8 cellular contexts compared by ENCODE assay signal in the genomic region with DNA sequence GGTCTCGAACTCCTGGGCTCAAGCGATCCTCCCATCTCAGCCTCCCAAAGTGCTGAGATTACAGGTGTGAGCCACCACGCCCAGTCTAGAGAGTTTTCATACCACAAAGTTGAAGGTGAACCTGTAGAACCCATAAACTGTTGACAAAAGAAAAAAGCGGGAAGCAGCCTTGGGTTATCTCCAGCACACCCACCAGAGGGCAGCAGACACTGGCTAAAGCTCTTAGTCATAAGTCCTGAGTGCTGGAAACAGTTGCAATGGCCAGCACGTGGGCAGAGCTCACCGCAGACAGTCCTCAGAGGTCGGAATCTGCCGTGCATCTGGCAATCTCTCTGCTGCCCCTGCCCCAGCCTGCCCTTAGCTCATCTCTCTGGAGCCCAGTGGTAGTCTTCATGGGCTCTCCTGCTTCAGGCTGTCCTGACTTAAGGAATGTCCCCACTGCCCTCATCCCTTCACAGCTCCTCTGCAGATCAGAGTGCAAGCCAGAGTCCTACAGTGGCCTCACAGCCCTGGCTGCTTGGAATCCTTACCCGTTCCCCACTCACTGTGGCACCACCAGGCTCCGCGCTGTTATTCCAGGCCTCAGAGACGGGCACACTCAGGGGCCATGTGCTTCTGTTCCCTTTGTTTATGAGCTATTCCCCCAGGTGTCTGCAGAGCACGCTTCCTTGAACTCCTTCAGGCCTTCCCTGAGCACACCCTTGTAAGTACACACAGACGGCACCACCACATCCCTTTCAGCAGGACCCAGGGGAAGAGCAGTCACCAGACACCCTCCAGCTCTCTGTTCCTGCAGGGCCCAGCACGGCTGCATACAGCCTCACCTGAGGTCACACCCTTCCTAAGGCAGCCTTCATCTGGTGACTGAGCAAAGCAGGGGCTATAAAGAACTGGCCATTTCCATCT. TPM values are rescaled to one million over a fixed set of nuclear protein-coding genes. Genes with fewer than 3 reads are reported as not detected.
DNase-seq lines count a peak whose midpoint lies in the region; ATAC-seq and TF ChIP-seq lines count a peak whose summit lies in the region.

No MANE protein-coding gene starts in this region.

- H3K4me3 ChIP-seq in upper lobe of left lung, result no peak overlapping the region

- peaks cover 0 to 4% (median 0%) of the 10 kb centered on the region in 7 donors for H3K9me3 Mint-ChIP-seq in CD14-positive monocyte
- H3K9me3 Mint-ChIP-seq in activated naive CD4-positive, alpha-beta T cell treated with anti-CD3 and anti-CD28 coated beads, Interleukin-2, amount 50 U/mL, for 72 hours, result no peaks in the 10 kb centered on the region

- peak overlapping the region in 1 of 7 donors; percentile 67 for H3K27ac Mint-ChIP-seq in CD14-positive monocyte
- peak overlapping the region in 1 of 2 donors; percentile 22 for H3K27ac Mint-ChIP-seq in activated naive CD4-positive, alpha-beta T cell treated with anti-CD3 and anti-CD28 coated beads, Interleukin-2, amount 50 U/mL, for 72 hours

- 37 to 50% methylated on average over 11 to 15 of the region's 15 CpGs for WGBS in upper lobe of left lung, 2 donors

- peaks cover 16% of the 10 kb centered on the region for H3K4me1 Mint-ChIP-seq in CD14-positive monocyte

- DNase-seq in CD14-positive monocyte (ENCODE audit: low spot score) (peak; percentile 85), NCI-H1105 (lab: John Stamatoyannopoulos, UW) (peak; percentile 70), Right ventricle myocardium inferior (ENCODE audit: missing footprints) (peak; percentile 83), posterior cingulate gyrus (peak; percentile 61 to 97 (median 82)), upper lobe of left lung (peak in 1 of 2 donors; percentile 88)
- peak; percentile 79 to 82 for DNase-seq in activated naive CD4-positive, alpha-beta T cell treated with anti-CD3 and anti-CD28 coated beads, Interleukin-2, amount 50 U/mL, for 72 hours (ENCODE audit: low spot score in 2 of 2)

- no peaks in the 10 kb centered on the region for H3K9me3 ChIP-seq in upper lobe of left lung

- no peaks in the 10 kb centered on the region for H3K36me3 ChIP-seq in upper lobe of left lung

- ATAC-seq in GM21576 (IDR thresholded peaks at IDR 0.05; ENCODE audit: unreplicated experiment) (peak; percentile 59), SK-N-SH treated with all-trans-retinoic acid at 6 μM for 48 hours (peak; percentile 98), Right ventricle myocardium inferior (peak; percentile 95), upper lobe of left lung (ENCODE audit: low FRiP score in 2 of 2) (peak; percentile 95 to 98)
- ATAC-seq in activated naive CD4-positive, alpha-beta T cell treated with anti-CD3 and anti-CD28 coated beads, Interleukin-2, amount 50 U/mL, for 72 hours, result peak; percentile 97 to 99

- no peak overlapping the region for H3K4me3 Mint-ChIP-seq in CD14-positive monocyte

- H3K36me3 Mint-ChIP-seq in CD14-positive monocyte, result no peaks in the 10 kb centered on the region
- H3K36me3 Mint-ChIP-seq in activated naive CD4-positive, alpha-beta T cell treated with anti-CD3 and anti-CD28 coated beads, Interleukin-2, amount 50 U/mL, for 72 hours, result no peaks in the 10 kb centered on the region

- no peak for TF ChIP-seq EP300 in upper lobe of left lung (IDR thresholded peaks at IDR 0.05)

- H3K27me3 ChIP-seq in upper lobe of left lung, result no peaks in the 10 kb centered on the region

- no peak overlapping the region for H3K27ac ChIP-seq in upper lobe of left lung

- TF ChIP-seq CTCF in CD14-positive monocyte (IDR thresholded peaks at IDR 0.05), result peak; percentile 80
- peak; percentile 77 to 94 (median 89) for TF ChIP-seq CTCF in upper lobe of left lung (IDR thresholded peaks at IDR 0.05)

- peaks cover 0 to 5% (median 0%) of the 10 kb centered on the region in 3 donors for H3K27me3 Mint-ChIP-seq in CD14-positive monocyte (ENCODE audit: low read depth in 3 of 3)

- TF ChIP-seq POLR2A in upper lobe of left lung (IDR thresholded peaks at IDR 0.05), result no peak

- peaks cover 0 to 8% (median 2%) of the 10 kb centered on the region in 4 donors for H3K4me1 ChIP-seq in upper lobe of left lung

- intact Hi-C loops in CD14-positive monocyte (cut with micrococcal nuclease), result loop anchor here in 1 of 2 donors (5.0 kb wide), 1 partner anchor 280 kb away; the partner anchor contains the start of gene DHX30
- intact Hi-C loops in Right ventricle myocardium inferior (cut with DNase I), result loop anchor here (1.0 to 10.0 kb wide), 2 partner anchors 142 to 267 kb away; no protein-coding TSS in a partner anchor
- intact Hi-C loops in posterior cingulate gyrus (cut with DNase I), result loop anchor here (1.0 to 2.0 kb wide), 2 partner anchors 142 to 267 kb away; no protein-coding TSS in a partner anchor

TF ChIP-seq in SK-N-SH treated with all-trans-retinoic acid at 6 μM for 48 hours, 23 proteins besides CTCF, POLR2A, EP300 and RAD21 (continues in another document):
- TF ChIP-seq ZC3H10 (CRISPR knock-in tag; IDR thresholded peaks at IDR 0.05), result no peak
- no peak for TF ChIP-seq ESRRG (CRISPR knock-in tag; IDR thresholded peaks at IDR 0.05)
- TF ChIP-seq, protein P1, sequence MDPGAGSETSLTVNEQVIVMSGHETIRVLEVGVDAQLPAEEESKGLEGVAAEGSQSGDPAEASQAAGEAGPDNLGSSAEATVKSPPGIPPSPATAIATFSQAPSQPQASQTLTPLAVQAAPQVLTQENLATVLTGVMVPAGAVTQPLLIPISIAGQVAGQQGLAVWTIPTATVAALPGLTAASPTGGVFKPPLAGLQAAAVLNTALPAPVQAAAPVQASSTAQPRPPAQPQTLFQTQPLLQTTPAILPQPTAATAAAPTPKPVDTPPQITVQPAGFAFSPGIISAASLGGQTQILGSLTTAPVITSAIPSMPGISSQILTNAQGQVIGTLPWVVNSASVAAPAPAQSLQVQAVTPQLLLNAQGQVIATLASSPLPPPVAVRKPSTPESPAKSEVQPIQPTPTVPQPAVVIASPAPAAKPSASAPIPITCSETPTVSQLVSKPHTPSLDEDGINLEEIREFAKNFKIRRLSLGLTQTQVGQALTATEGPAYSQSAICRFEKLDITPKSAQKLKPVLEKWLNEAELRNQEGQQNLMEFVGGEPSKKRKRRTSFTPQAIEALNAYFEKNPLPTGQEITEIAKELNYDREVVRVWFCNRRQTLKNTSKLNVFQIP (CRISPR knock-in tag; IDR thresholded peaks at IDR 0.05; ENCODE audit: borderline replicate concordance, low read depth), result no peak
- TF ChIP-seq ZNF8 (CRISPR knock-in tag; IDR thresholded peaks at IDR 0.05), result no peak
- TF ChIP-seq CSDC2 (CRISPR knock-in tag; IDR thresholded peaks at IDR 0.05), result no peak
- TF ChIP-seq ARNTL (CRISPR knock-in tag; IDR thresholded peaks at IDR 0.05; ENCODE audit: borderline replicate concordance, low read depth), result no peak
- TF ChIP-seq ISL1 (CRISPR knock-in tag; IDR thresholded peaks at IDR 0.05), result no peak
- TF ChIP-seq ZFP3 (CRISPR knock-in tag; IDR thresholded peaks at IDR 0.05), result no peak
- TF ChIP-seq RARB (CRISPR knock-in tag; IDR thresholded peaks at IDR 0.05), result no peak
- TF ChIP-seq TCF4 (CRISPR knock-in tag; IDR thresholded peaks at IDR 0.05; ENCODE audit: borderline replicate concordance), result no peak
- TF ChIP-seq CSRNP3 (CRISPR knock-in tag; IDR thresholded peaks at IDR 0.05), result no peak
- no peak for TF ChIP-seq SNAI2 (CRISPR knock-in tag; IDR thresholded peaks at IDR 0.05)
- no peak for TF ChIP-seq OSR1 (CRISPR knock-in tag; IDR thresholded peaks at IDR 0.05)
- TF ChIP-seq PPARA (CRISPR knock-in tag; IDR thresholded peaks at IDR 0.05; ENCODE audit: borderline replicate concordance), result no peak

RNA-seq across cellular contexts. Expression of gene ELP6, which starts 8.8 kb away (rescaled TPM):
- 10 to 100 TPM; 14.0 to 18.3 TPM for polyA plus RNA-seq in CD14-positive monocyte
- 10 to 100 TPM; 39.3 to 43.4 TPM for total RNA-seq in activated naive CD4-positive, alpha-beta T cell treated with anti-CD3 and anti-CD28 coated beads, Interleukin-2, amount 50 U/mL, for 72 hours
- total RNA-seq in Right ventricle myocardium inferior, result 20.3 TPM
- 10 to 100 TPM; 14.7 to 25.8 (median 22.6) TPM for total RNA-seq in upper lobe of left lung

RNA-seq across cellular contexts. Expression of gene SCAP, which starts 46.6 kb away (rescaled TPM):
- polyA plus RNA-seq in CD14-positive monocyte, result 10 to 100 TPM; 27.7 to 27.8 TPM
- 10 to 100 TPM; 53.7 to 61.4 TPM for total RNA-seq in activated naive CD4-positive, alpha-beta T cell treated with anti-CD3 and anti-CD28 coated beads, Interleukin-2, amount 50 U/mL, for 72 hours
- total RNA-seq in Right ventricle myocardium inferior, result 51.7 TPM
- total RNA-seq in upper lobe of left lung, result 100 to 1,000 TPM in 2 of 6 donors, 10 to 100 TPM in 4; 65.7 to 134 (median 81.8) TPM

RNA-seq across cellular contexts. Expression of gene CSPG5, which starts 56.3 kb away (rescaled TPM):
- not detected for polyA plus RNA-seq in CD14-positive monocyte
- 1 to 10 TPM in 1 of 2 donors, under 1 TPM in 1; 0.16 to 1.2 TPM for total RNA-seq in activated naive CD4-positive, alpha-beta T cell treated with anti-CD3 and anti-CD28 coated beads, Interleukin-2, amount 50 U/mL, for 72 hours
- 0.35 TPM for total RNA-seq in Right ventricle myocardium inferior
- 10 to 100 TPM in 1 of 6 donors, 1 to 10 TPM in 5; 4.2 to 12.3 (median 6.5) TPM for total RNA-seq in upper lobe of left lung
